Comparison of ENCODE assay signal across 8 cellular contexts in the genomic region with DNA sequence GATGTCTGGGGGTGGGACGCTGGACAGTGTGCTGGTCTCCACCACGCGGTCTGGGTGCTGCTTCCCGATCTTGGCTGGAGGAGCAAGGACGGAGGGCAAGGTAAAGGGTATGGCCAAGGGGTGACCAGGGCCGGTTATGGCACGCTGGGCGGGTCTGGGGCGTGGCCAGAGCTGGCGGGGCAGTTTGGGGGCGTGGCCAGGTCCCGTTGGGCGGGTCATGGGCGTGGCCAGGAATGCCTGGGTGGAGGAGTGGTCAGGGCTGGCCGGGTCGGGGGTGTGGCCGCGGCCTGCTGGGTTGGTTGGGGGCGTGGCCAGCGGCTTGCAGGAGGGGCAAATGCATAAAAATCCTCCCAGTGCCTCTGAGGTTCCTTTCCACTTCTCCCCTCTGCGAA. TPM values are rescaled to one million over a fixed set of nuclear protein-coding genes. Genes with fewer than 3 reads are reported as not detected.
DNase-seq lines count a peak whose midpoint lies in the region; ATAC-seq and TF ChIP-seq lines count a peak whose summit lies in the region.

No MANE protein-coding gene starts in this region.

- TF ChIP-seq CTCF in SK-N-SH (IDR thresholded peaks at IDR 0.05): no peak
- no peak for TF ChIP-seq CTCF in esophagus squamous epithelium (IDR thresholded peaks at IDR 0.05)
- TF ChIP-seq CTCF in psoas muscle (IDR thresholded peaks at IDR 0.05): no peak

- no peaks in the 10 kb centered on the region for H3K9me2 ChIP-seq in SK-N-SH

- H2AFZ ChIP-seq in SK-N-SH (ENCODE audit: low read depth): no peak overlapping the region

- intact Hi-C loops in esophagus squamous epithelium (cut with DNase I): no loop called here
- intact Hi-C loops in psoas muscle (cut with DNase I): no loop called here

- ATAC-seq in psoas muscle (peak; percentile 57 to 78 (median 70)), HG03025 (IDR thresholded peaks at IDR 0.05; ENCODE audit: low FRiP score, unreplicated experiment) (no peak), HG02884 (IDR thresholded peaks at IDR 0.05; ENCODE audit: unreplicated experiment) (no peak)

- H3K79me2 ChIP-seq in SK-N-SH (ENCODE audit: insufficient read depth): peaks cover 10% of the 10 kb centered on the region; the same call in 1 of the 2 replicates

- peaks cover 12% of the 10 kb centered on the region for H3F3A ChIP-seq in SK-N-SH (replicated peaks; ENCODE audit: insufficient read depth)

- no peak overlapping the region for H3K9ac ChIP-seq in SK-N-SH

- H3K27me3 ChIP-seq in SK-N-SH (ENCODE audit: insufficient read depth) (no peaks in the 10 kb centered on the region), esophagus squamous epithelium (no peaks in the 10 kb centered on the region), psoas muscle (ENCODE audit: insufficient read depth in 3 of 3, low read length in 2 of 3) (no peaks in the 10 kb centered on the region)

- H3K4me2 ChIP-seq in SK-N-SH: no peak overlapping the region

- H3K36me3 ChIP-seq in SK-N-SH (replicated peaks in 1 of 2; ENCODE audit: control insufficient read depth in 1 of 2, insufficient read depth in 2 of 2, low read length in 1 of 2) (peaks cover 7 to 25% of the 10 kb centered on the region in 2 experiments), esophagus squamous epithelium (peaks cover 79 to 100% (median 83%) of the 10 kb centered on the region in 3 donors), psoas muscle (ENCODE audit: insufficient read depth in 1 of 2, low read depth in 1 of 2) (peaks cover 2 to 98% of the 10 kb centered on the region in 2 donors)

- H3K27ac ChIP-seq in SK-N-SH (ENCODE audit: low read depth in 2 of 2, low read length in 1 of 2): no peak overlapping the region
- H3K27ac ChIP-seq in esophagus squamous epithelium: peak overlapping the region in 3 of 4 donors; percentile 35 to 47 (median 36)
- H3K27ac ChIP-seq in psoas muscle: no peak overlapping the region

- POLR2A ChIA-PET in SK-N-SH (lab: Yijun Ruan, JAX): interaction anchor here (0.6 kb wide), 1 partner anchor 9 kb away, joined by 3 read pairs; no protein-coding TSS in a partner anchor

- H3K9me3 ChIP-seq in SK-N-SH: no peaks in the 10 kb centered on the region
- no peaks in the 10 kb centered on the region for H3K9me3 ChIP-seq in esophagus squamous epithelium
- H3K9me3 ChIP-seq in psoas muscle: no peaks in the 10 kb centered on the region

- CTCF ChIA-PET in SK-N-SH (lab: Yijun Ruan, JAX): interaction anchor here (0.7 to 4.0 kb wide), 4 partner anchors 10 to 80 kb away, joined by 3 to 32 read pairs (median 4); no protein-coding TSS in a partner anchor

- WGBS in SK-N-SH (ENCODE audit: low lambda C conversion rate): 75% methylated on average over 9 of the region's 21 CpGs
- WGBS in esophagus squamous epithelium, 2 donors: 13 to 35% methylated on average over 3 to 9 of the region's 21 CpGs
- WGBS in psoas muscle, 3 donors: 64 to 76% (median 69%) methylated on average over 17 to 21 of the region's 21 CpGs

- no peaks in the 10 kb centered on the region for H4K20me1 ChIP-seq in SK-N-SH (ENCODE audit: insufficient read depth)

- TF ChIP-seq RAD21 in SK-N-SH (IDR thresholded peaks at IDR 0.05; ENCODE audit: low read length): no peak

- no peak overlapping the region for H3K4me3 ChIP-seq in SK-N-SH (ENCODE audit: low read depth in 2 of 2, low read length in 1 of 2)
- no peak overlapping the region for H3K4me3 ChIP-seq in esophagus squamous epithelium
- no peak overlapping the region for H3K4me3 ChIP-seq in psoas muscle

- H3K4me1 ChIP-seq in SK-N-SH (ENCODE audit: control insufficient read depth in 1 of 2, insufficient read depth in 2 of 2, low read depth in 1 of 2, low read length in 1 of 2) (peaks cover 0 to 12% of the 10 kb centered on the region in 2 experiments; a peak in 2 of 4 replicates), esophagus squamous epithelium (peaks cover 17 to 58% (median 38%) of the 10 kb centered on the region in 3 donors), psoas muscle (peaks cover 14% of the 10 kb centered on the region)

- no peak for TF ChIP-seq EP300 in SK-N-SH (IDR thresholded peaks at IDR 0.05; ENCODE audit: borderline replicate concordance in 1 of 2, low read depth in 1 of 2, low read length in 1 of 2)

- DNase-seq in stimulated activated naive CD4-positive, alpha-beta T cell treated with Interleukin-2 at 50 U/mL for 16 hours (lab: John Stamatoyannopoulos, UW): peak; percentile 18
- no peak for DNase-seq in stimulated activated naive CD4-positive, alpha-beta T cell (lab: John Stamatoyannopoulos, UW)
- peak; percentile 99 for DNase-seq in SK-N-SH
- DNase-seq in esophagus squamous epithelium (lab: John Stamatoyannopoulos, UW): no peak
- peak; percentile 78 to 87 for DNase-seq in psoas muscle
- DNase-seq in NCI-H1436 treated with DMSO at 0.1 percent for 48 hours (lab: John Stamatoyannopoulos, UW): no peak

- TF ChIP-seq POLR2A in esophagus squamous epithelium (IDR thresholded peaks at IDR 0.05): no peak

TF ChIP-seq in SK-N-SH, 30 proteins besides CTCF, POLR2A, EP300 and RAD21:
- TF ChIP-seq SMC3 (IDR thresholded peaks at IDR 0.05; ENCODE audit: low read depth, low read length): no peak
- TF ChIP-seq, protein P1, sequence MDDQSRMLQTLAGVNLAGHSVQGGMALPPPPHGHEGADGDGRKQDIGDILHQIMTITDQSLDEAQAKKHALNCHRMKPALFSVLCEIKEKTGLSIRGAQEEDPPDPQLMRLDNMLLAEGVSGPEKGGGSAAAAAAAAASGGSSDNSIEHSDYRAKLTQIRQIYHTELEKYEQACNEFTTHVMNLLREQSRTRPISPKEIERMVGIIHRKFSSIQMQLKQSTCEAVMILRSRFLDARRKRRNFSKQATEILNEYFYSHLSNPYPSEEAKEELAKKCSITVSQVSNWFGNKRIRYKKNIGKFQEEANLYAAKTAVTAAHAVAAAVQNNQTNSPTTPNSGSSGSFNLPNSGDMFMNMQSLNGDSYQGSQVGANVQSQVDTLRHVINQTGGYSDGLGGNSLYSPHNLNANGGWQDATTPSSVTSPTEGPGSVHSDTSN (IDR thresholded peaks at IDR 0.05): peak; percentile 39

RNA-seq across cellular contexts. Expression of gene GPX4, which starts 19.2 kb away (rescaled TPM):
- polyA plus RNA-seq in SK-N-SH (2012; rRNA removed) (566 and 925 TPM in 2 replicates), psoas muscle (100 to 1,000 TPM; 490 to 762 (median 618) TPM)
- polyA plus RNA-seq in SK-N-SH (2012; cell fraction: cytosol; rRNA removed): 591 and 700 TPM in 2 replicates
- 511 and 671 TPM in 2 replicates for polyA plus RNA-seq in SK-N-SH (2012; cell fraction: nucleus; rRNA removed)
- total RNA-seq in esophagus squamous epithelium (100 to 1,000 TPM; 108 to 405 (median 244) TPM), psoas muscle (100 to 1,000 TPM; 279 to 560 (median 304) TPM)

RNA-seq across cellular contexts. Expression of gene POLR2E, which starts 27.8 kb away (rescaled TPM):
- 238 and 283 TPM in 2 replicates for polyA plus RNA-seq in SK-N-SH (2012; rRNA removed)
- polyA plus RNA-seq in SK-N-SH (2012; cell fraction: cytosol; rRNA removed): 143 and 208 TPM in 2 replicates
- polyA plus RNA-seq in SK-N-SH (2012; cell fraction: nucleus; rRNA removed): 134 and 138 TPM in 2 replicates
- total RNA-seq in esophagus squamous epithelium: 100 to 1,000 TPM; 113 to 198 (median 166) TPM
- total RNA-seq in psoas muscle: 100 to 1,000 TPM; 133 to 147 (median 143) TPM
- polyA plus RNA-seq in psoas muscle: 100 to 1,000 TPM; 170 to 243 (median 217) TPM

RNA-seq across cellular contexts. Expression of gene SBNO2, which starts 51.1 kb away (rescaled TPM):
- polyA plus RNA-seq in SK-N-SH (2012; rRNA removed): 15.7 and 18.3 TPM in 2 replicates
- 4.5 and 9.3 TPM in 2 replicates for polyA plus RNA-seq in SK-N-SH (2012; cell fraction: cytosol; rRNA removed)
- 69.0 and 70.1 TPM in 2 replicates for polyA plus RNA-seq in SK-N-SH (2012; cell fraction: nucleus; rRNA removed)
- 10 to 100 TPM; 31.3 to 84.3 (median 68.3) TPM for total RNA-seq in esophagus squamous epithelium
- total RNA-seq in psoas muscle: 100 to 1,000 TPM in 1 of 4 donors, 10 to 100 TPM in 3; 20.9 to 138 (median 76.9) TPM
- 10 to 100 TPM; 18.5 to 47.2 (median 20.2) TPM for polyA plus RNA-seq in psoas muscle

RNA-seq across cellular contexts. Expression of gene ARHGAP45, which starts 56.0 kb away (rescaled TPM):
- polyA plus RNA-seq in SK-N-SH (2012; rRNA removed) (2.8 and 4.2 TPM in 2 replicates), psoas muscle (1 to 10 TPM; 1.2 to 1.8 (median 1.8) TPM)
- polyA plus RNA-seq in SK-N-SH (2012; cell fraction: cytosol; rRNA removed): 1.7 and 2.5 TPM in 2 replicates
- 5.9 and 9.7 TPM in 2 replicates for polyA plus RNA-seq in SK-N-SH (2012; cell fraction: nucleus; rRNA removed)
- total RNA-seq in esophagus squamous epithelium (10 to 100 TPM in 3 of 4 donors, 1 to 10 TPM in 1; 8.2 to 39.3 (median 12.5) TPM), psoas muscle (1 to 10 TPM; 2.0 to 4.0 (median 3.2) TPM)

Comparison
In these comparisons a context has a peak if more than half of its experiments do, and no peak if none do; other contexts are left out.
1. DNase-seq: peak in stimulated activated naive CD4-positive, alpha-beta T cell treated with Interleukin-2 at 50 U/mL for 16 hours (single experiment), SK-N-SH (single experiment) and psoas muscle (2 of 2); none in stimulated activated naive CD4-positive, alpha-beta T cell (0 of 6), esophagus squamous epithelium (single experiment) and NCI-H1436 treated with DMSO at 0.1 percent for 48 hours (single experiment).
2. H3K27ac ChIP-seq: peak in esophagus squamous epithelium (3 of 4); none in SK-N-SH (0 of 2) and psoas muscle (single experiment).
3. ATAC-seq: peak in psoas muscle (4 of 4); none in HG03025 (single experiment) and HG02884 (single experiment).